ENCODE assay signal across 8 cellular contexts in the genomic region with DNA sequence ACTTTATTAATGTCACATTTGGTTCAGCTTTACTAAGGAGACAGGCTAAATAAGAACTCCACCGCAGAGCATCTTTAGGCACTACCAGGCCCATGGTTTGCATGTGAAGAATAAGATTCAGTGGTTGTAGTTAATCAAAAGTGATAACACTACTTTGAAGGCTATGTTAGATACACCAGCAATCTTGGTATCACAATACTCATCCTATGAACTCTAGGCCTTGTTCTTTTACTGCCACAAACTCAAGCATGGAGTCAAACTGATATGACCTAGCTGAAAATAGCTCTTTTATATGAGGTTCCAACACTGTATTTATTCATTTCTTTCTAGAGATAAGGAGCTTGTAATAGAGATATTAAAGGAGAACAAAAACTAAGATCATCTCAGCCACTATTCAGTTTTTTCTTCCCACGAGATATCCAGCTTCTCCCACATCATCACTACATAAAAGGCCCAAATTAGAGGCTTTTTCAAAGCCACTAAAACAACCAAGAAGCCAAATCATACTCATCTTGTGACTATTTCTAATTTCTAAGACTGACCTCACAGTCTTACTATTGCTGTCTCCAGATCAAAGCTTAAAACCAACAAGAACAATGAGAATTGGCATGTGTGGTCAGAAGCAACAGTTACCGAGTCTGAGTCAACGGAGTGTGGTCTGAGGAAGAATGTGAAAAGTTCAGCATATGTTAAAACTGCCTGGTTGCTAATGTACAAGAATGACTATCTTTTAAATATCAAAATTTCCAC. TPM values are rescaled to one million over a fixed set of nuclear protein-coding genes. Genes with fewer than 3 reads are reported as not detected.
A peak's percentile ranks its signal among the peaks of the same experiment; 100 is the strongest.
DNase-seq lines count a peak whose midpoint lies in the region; ATAC-seq lines count a peak whose summit lies in the region.

No MANE protein-coding gene starts in this region.

- no peak overlapping the region for H4K91ac ChIP-seq in neuronal stem cell (ENCODE audit: low read depth, low read length, poor library complexity)

- no peak overlapping the region for H2BK12ac ChIP-seq in neuronal stem cell (ENCODE audit: low read length)

- H3K36me3 ChIP-seq in neuronal stem cell (replicated peaks in 1 of 2; ENCODE audit: control insufficient read depth in 2 of 2, insufficient read depth in 2 of 2, low read length in 2 of 2): no peaks in the 10 kb centered on the region

- no peaks in the 10 kb centered on the region for H3K79me1 ChIP-seq in neuronal stem cell (ENCODE audit: low read depth, low read length)

- H2BK5ac ChIP-seq in neuronal stem cell (ENCODE audit: low read length): no peak overlapping the region

- peaks cover 0 to 4% of the 10 kb centered on the region in 2 donors for H3K4me1 ChIP-seq in neuronal stem cell (ENCODE audit: control insufficient read depth in 2 of 2, insufficient read depth in 1 of 2, low read depth in 1 of 2, low read length in 2 of 2)

- no peaks in the 10 kb centered on the region for H3K27me3 ChIP-seq in neuronal stem cell (ENCODE audit: control insufficient read depth in 3 of 3, insufficient read depth in 3 of 3, low read depth in 1 of 3, low read length in 3 of 3)

- no peak overlapping the region for H3K23ac ChIP-seq in neuronal stem cell (ENCODE audit: low read depth, low read length, poor library complexity)

- H3K9ac ChIP-seq in neuronal stem cell (ENCODE audit: low read depth, low read length, poor library complexity): no peak overlapping the region

- ATAC-seq in GM18858 (IDR thresholded peaks at IDR 0.05; ENCODE audit: unreplicated experiment) (peak; percentile 89), HG02852 (IDR thresholded peaks at IDR 0.05; ENCODE audit: unreplicated experiment) (peak; percentile 85), sciatic nerve (no peak)

- H3K9me3 ChIP-seq in neuronal stem cell (replicated peaks in 1 of 2; ENCODE audit: control insufficient read depth in 2 of 2, insufficient read depth in 1 of 2, low read depth in 1 of 2, low read length in 2 of 2): peaks cover 0 to 9% of the 10 kb centered on the region in 2 donors

- no peak overlapping the region for H3K18ac ChIP-seq in neuronal stem cell (ENCODE audit: low read length)

- H2AK5ac ChIP-seq in neuronal stem cell (ENCODE audit: low read depth, low read length): no peak overlapping the region

- no peak overlapping the region for H2BK15ac ChIP-seq in neuronal stem cell (ENCODE audit: low read length)

- peak overlapping the region; percentile 75 for H2AFZ ChIP-seq in neuronal stem cell (ENCODE audit: low read length)

- WGBS in neuronal stem cell (ENCODE audit: extremely low coverage in 2 of 2, insufficient read length in 2 of 2, insufficient replicate concordance in 1 of 2), 2 donors: no CpG with 5 or more reads among the region's 4 CpGs

- no peak overlapping the region for H3K27ac ChIP-seq in neuronal stem cell (replicated peaks; ENCODE audit: low read length)

- no peak overlapping the region for H3K4me3 ChIP-seq in neuronal stem cell (ENCODE audit: low read length in 2 of 2)

- H2BK120ac ChIP-seq in neuronal stem cell (ENCODE audit: low read depth, low read length): no peak overlapping the region

- H4K8ac ChIP-seq in neuronal stem cell (ENCODE audit: low read depth, low read length): no peak overlapping the region

- H3K4ac ChIP-seq in neuronal stem cell (ENCODE audit: low read length): no peak overlapping the region

- no peak overlapping the region for H3K4me2 ChIP-seq in neuronal stem cell (ENCODE audit: insufficient read depth, low read length, poor library complexity, severe bottlenecking)

- intact Hi-C loops in sciatic nerve (cut with DNase I): no loop called here

- H3K14ac ChIP-seq in neuronal stem cell (ENCODE audit: low read length): no peak overlapping the region

- DNase-seq in RKO (ENCODE audit: low spot score) (peak; percentile 65), neuronal stem cell (ENCODE audit: low spot score) (no peak), NCI-H2227 treated with DMSO at 0.1 percent for 48 hours (lab: John Stamatoyannopoulos, UW) (no peak), sciatic nerve (ENCODE audit: low spot score) (no peak)
- DNase-seq in effector CD8-positive, alpha-beta T cell (lab: John Stamatoyannopoulos, UW): no peak
- no peak for DNase-seq in activated T-cell treated with anti-CD3 and anti-CD28 coated beads, Interleukin-2, amount 50 U/mL, for 48 hours

RNA-seq across cellular contexts. Expression of gene GUCY1A2, which starts 25.1 kb away (rescaled TPM):
- polyA plus RNA-seq in neuronal stem cell (2013, experiment 1 of 2): 0.50 TPM
- 0.50 TPM for polyA plus RNA-seq in neuronal stem cell (2013, experiment 2 of 2)
- total RNA-seq in sciatic nerve: 12.4 TPM
